ENCODE assay signal across 23 cellular contexts in genomic region chr7:18846765-18847215, GRCh38.
DNase-seq lines count a peak whose midpoint lies in the region; ATAC-seq, FAIRE-seq and TF ChIP-seq lines count a peak whose summit lies in the region.
"Had no signal": no experiment of that assay in that cellular context is flagged by ENCODE, and none has a peak within 500 bp of the region (broad histone marks: within the 10 kb centered on the region; RNA-seq: fewer than 3 reads in every experiment).

No MANE protein-coding gene starts in this region.

- no peaks in the 10 kb centered on the region for H3F3A ChIP-seq in PC-3 (ENCODE audit: low read length, unreplicated experiment)

- CTCF ChIA-PET in PC-3 (lab: Charles Lee): no interaction called here

- FAIRE-seq in GM12891 (lab: Jason Lieb, UNC): no peak
- FAIRE-seq: A549, K562 had no signal

- H3K9me3 ChIP-seq in SK-N-MC (ENCODE audit: low read depth, low read length) (no peaks in the 10 kb centered on the region), PC-3 (ENCODE audit: low read length) (no peaks in the 10 kb centered on the region)
- H3K9me3 ChIP-seq in effector memory CD4-positive, alpha-beta T cell (ENCODE audit: control insufficient read depth, low read length): no peaks in the 10 kb centered on the region
- H3K9me3 ChIP-seq: A549, gastroesophageal sphincter, SJCRH30, thoracic aorta had no signal

- H4K20me1 ChIP-seq in PC-3 (ENCODE audit: low read length): no peaks in the 10 kb centered on the region

- no peak for TF ChIP-seq CTCF in PC-3 (conservative IDR thresholded peaks at IDR 0.05; ENCODE audit: low read depth, low read length)

- H3K4me3 ChIP-seq in SK-N-MC (peak overlapping the region; percentile 65), PC-3 (ENCODE audit: low read length) (no peak overlapping the region)
- H3K4me3 ChIP-seq in effector memory CD4-positive, alpha-beta T cell (ENCODE audit: insufficient read depth, low read depth, low read length, poor library complexity, severe bottlenecking): no peak overlapping the region
- H3K4me3 ChIP-seq: A549, gastroesophageal sphincter, K562, SJCRH30, thoracic aorta had no signal

- POLR2A ChIA-PET in PC-3 (lab: Charles Lee; ENCODE audit: unreplicated experiment): no interaction called here

- H2AFZ ChIP-seq in PC-3 (ENCODE audit: low read length): no peak overlapping the region

- H3K27ac ChIP-seq in SK-N-MC (peak overlapping the region; percentile 100), PC-3 (ENCODE audit: low read length) (no peak overlapping the region)
- H3K27ac ChIP-seq in effector memory CD4-positive, alpha-beta T cell (ENCODE audit: insufficient read depth, low read length, poor library complexity, severe bottlenecking): no peak overlapping the region
- H3K27ac ChIP-seq: A549, gastroesophageal sphincter, SJCRH30, thoracic aorta, VCaP had no signal

- H3K27me3 ChIP-seq in effector memory CD4-positive, alpha-beta T cell (replicated peaks; ENCODE audit: control insufficient read depth, insufficient read depth, low read length, poor library complexity, severe bottlenecking): no peaks in the 10 kb centered on the region
- H3K27me3 ChIP-seq in PC-3 (ENCODE audit: low read length): no peaks in the 10 kb centered on the region
- H3K27me3 ChIP-seq: gastroesophageal sphincter, SJCRH30 had no signal

- TF ChIP-seq POLR2A in GM12891 (IDR thresholded peaks at IDR 0.05; ENCODE audit: low read depth, low read length): no peak

- no TSS peak for BruUV-seq in PC-3 (replicated peaks; lab: Mats Ljungman, UMichigan)

- no peak for ATAC-seq in PC-3
- ATAC-seq: A549; CD8-positive, alpha-beta T cell; gastroesophageal sphincter; K562; natural killer cell treated with Interleukin-12 subunit alpha and Interleukin-12 subunit beta and Interleukin-15 and Interleukin-18, amount 100 ng/mL, for 72 hours; stimulated activated effector memory CD8-positive, alpha-beta T cell treated with anti-CD3 and anti-CD28 coated beads, Interleukin-12 subunit alpha, Interleukin-12 subunit beta, amount 100 ng/mL, for 72 hours had no signal

- intact Hi-C loops in PC-3 (cut with micrococcal nuclease): loop anchor here (5.0 kb wide), 1 partner anchor 51 kb away; no protein-coding TSS in a partner anchor

- H3K79me2 ChIP-seq in PC-3 (ENCODE audit: low read length): no peaks in the 10 kb centered on the region

- H3K4me2 ChIP-seq in PC-3 (ENCODE audit: low read length): no peak overlapping the region
- H3K4me2 ChIP-seq: A549 had no signal

- DNase-seq in AG08395 (ENCODE audit: low spot score): peak; percentile 61
- peak; percentile 43 for DNase-seq in H4 (ENCODE audit: low spot score)
- peak; percentile 96 for DNase-seq in SK-N-MC (ENCODE audit: low read depth, low spot score)
- peak; percentile 26 for DNase-seq in left kidney (ENCODE audit: low read depth, low spot score)
- DNase-seq in effector memory CD4-positive, alpha-beta T cell: no peak
- no peak for DNase-seq in PC-3
- DNase-seq in GM12891 (ENCODE audit: insufficient read length, low spot score): no peak
- DNase-seq in cerebellum (ENCODE audit: low spot score): no peak
- DNase-seq: activated CD4-positive, alpha-beta T cell treated with anti-CD3 and anti-CD28 coated beads, Interleukin-2, amount 50 U/mL, for 1 hour; activated effector memory CD4-positive, alpha-beta T cell treated with anti-CD3 and anti-CD28 coated beads, Interleukin-2, amount 50 U/mL, for 16 hours; CD8-positive, alpha-beta T cell; midbrain; NCI-H187; NCI-H345; SJCRH30; T-helper 2 cell had no signal

- no peaks in the 10 kb centered on the region for H3K9me2 ChIP-seq in PC-3 (replicated peaks; ENCODE audit: low read length)

- peak overlapping the region; percentile 67 for H3K9ac ChIP-seq in SK-N-MC (ENCODE audit: insufficient read length)
- no peak overlapping the region for H3K9ac ChIP-seq in PC-3 (ENCODE audit: low read length)

- H3K4me1 ChIP-seq in effector memory CD4-positive, alpha-beta T cell (ENCODE audit: control insufficient read depth, insufficient read depth, low read length, poor library complexity, severe bottlenecking): no peaks in the 10 kb centered on the region
- peaks cover 25% of the 10 kb centered on the region for H3K4me1 ChIP-seq in PC-3 (ENCODE audit: insufficient read depth, low read length)
- H3K4me1 ChIP-seq: A549, gastroesophageal sphincter, SJCRH30 had no signal

- H3K36me3 ChIP-seq in SK-N-MC (ENCODE audit: insufficient read depth, low read length) (no peaks in the 10 kb centered on the region), PC-3 (ENCODE audit: low read depth, low read length) (no peaks in the 10 kb centered on the region)
- no peaks in the 10 kb centered on the region for H3K36me3 ChIP-seq in effector memory CD4-positive, alpha-beta T cell (ENCODE audit: control insufficient read depth, insufficient read depth, low read length)
- H3K36me3 ChIP-seq: gastroesophageal sphincter, SJCRH30, thoracic aorta had no signal

TF ChIP-seq in GM12891, 5 proteins besides CTCF, POLR2A, EP300 and RAD21:
- TF ChIP-seq TAF1 (IDR thresholded peaks at IDR 0.05; ENCODE audit: low read depth, low read length) (no peak), POU2F2 (IDR thresholded peaks at IDR 0.05; ENCODE audit: low read depth, low read length) (no peak), PAX5 (IDR thresholded peaks at IDR 0.05; ENCODE audit: insufficient read depth, low read length, severe bottlenecking) (no peak), POLR2AphosphoS5 (IDR thresholded peaks at IDR 0.05; ENCODE audit: low read depth, low read length) (no peak), SPI1 (IDR thresholded peaks at IDR 0.05; ENCODE audit: low read depth, low read length) (no peak)

Comparison
In these comparisons a context has a peak if more than half of its experiments do, and no peak if none do; other contexts are left out.
1. DNase-seq: peak in AG08395 (single experiment), H4 (single experiment), SK-N-MC (single experiment) and left kidney (single experiment); none in effector memory CD4-positive, alpha-beta T cell (0 of 3), PC-3 (single experiment), GM12891 (single experiment) and cerebellum (single experiment).